18 cellular contexts compared by ENCODE assay signal in genomic region chr6:159772196-159772595, GRCh38. TPM values are rescaled to one million over a fixed set of nuclear protein-coding genes. Genes with fewer than 3 reads are reported as not detected.
DNase-seq lines count a peak whose midpoint lies in the region; ATAC-seq and TF ChIP-seq lines count a peak whose summit lies in the region.
"Had no signal": no experiment of that assay in that cellular context is flagged by ENCODE, and none has a peak within 500 bp of the region (broad histone marks: within the 10 kb centered on the region; RNA-seq: fewer than 3 reads in every experiment).

No MANE protein-coding gene starts in this region.

- peak; percentile 25 for DNase-seq in GM04503 (ENCODE audit: low read depth)
- peak; percentile 79 for DNase-seq in fibroblast of villous mesenchyme (ENCODE audit: low read depth)
- DNase-seq in DMS53 treated with DMSO at 0.1 percent for 48 hours (lab: John Stamatoyannopoulos, UW; ENCODE audit: unreplicated experiment), result no peak
- DNase-seq in NCI-H748 treated with DMSO at 0.1 percent for 48 hours (lab: John Stamatoyannopoulos, UW), result no peak
- DNase-seq: 8988T; ACHN; AML-193; Caco-2; CD4-positive, alpha-beta T cell; CD8-positive, alpha-beta T cell; DMS 273 treated with DMSO at 0.1 percent for 48 hours; DMS153; DMS53; DMS79 treated with DMSO at 0.1 percent for 48 hours; GF-D8 had no signal

- ATAC-seq in GM18505 (IDR thresholded peaks at IDR 0.05; ENCODE audit: unreplicated experiment), result no peak
- ATAC-seq: CD8-positive, alpha-beta T cell; GM12878 had no signal

- TF ChIP-seq CTCF in fibroblast of villous mesenchyme (IDR thresholded peaks at IDR 0.05; ENCODE audit: insufficient read depth, low read depth, low read length), result no peak

- TF ChIP-seq POLR2A in GM18505 (IDR thresholded peaks at IDR 0.05; ENCODE audit: borderline replicate concordance, extremely low read depth, insufficient read depth, insufficient read length), result no peak

- no peak overlapping the region for H3K4me3 ChIP-seq in fibroblast of villous mesenchyme (ENCODE audit: low read depth, low read length)
- H3K4me3 ChIP-seq: BLaER1 treated with 17β-estradiol and CSF1 and Interleukin-3, amounts not matched to agents 10 nM and 100 nM; GM12878 had no signal

RNA-seq across cellular contexts. Expression of gene ACAT2, which starts 10.4 kb away (rescaled TPM):
- total RNA-seq in fibroblast of villous mesenchyme, result 115 and 119 TPM in 2 replicates

RNA-seq across cellular contexts. Expression of gene TCP1, which starts 17.2 kb away (rescaled TPM):
- 219 and 285 TPM in 2 replicates for total RNA-seq in fibroblast of villous mesenchyme

RNA-seq across cellular contexts. Expression of gene MRPL18, which starts 18.1 kb away (rescaled TPM):
- total RNA-seq in fibroblast of villous mesenchyme, result 97.3 and 107 TPM in 2 replicates

RNA-seq across cellular contexts. Expression of gene PNLDC1, which starts 27.9 kb away (rescaled TPM):
- 0.32 TPM in 1 of 2 replicates, not detected in the other for total RNA-seq in fibroblast of villous mesenchyme
- total RNA-seq: CD8-positive, alpha-beta T cell had no signal

RNA-seq across cellular contexts. Expression of gene WTAP, which starts 44.9 kb away (rescaled TPM):
- total RNA-seq in fibroblast of villous mesenchyme, result 89.5 and 159 TPM in 2 replicates

Comparison
In these comparisons a context has a peak if more than half of its experiments do, and no peak if none do; other contexts are left out.
1. DNase-seq: peak in GM04503 (single experiment) and fibroblast of villous mesenchyme (single experiment); none in DMS53 treated with DMSO at 0.1 percent for 48 hours (single experiment) and NCI-H748 treated with DMSO at 0.1 percent for 48 hours (single experiment).